ENCODE assay signal across 13 cellular contexts in genomic region chr1:55694297-55694696, GRCh38.
DNase-seq lines count a peak whose midpoint lies in the region; ATAC-seq and TF ChIP-seq lines count a peak whose summit lies in the region.
"Had no signal": no experiment of that assay in that cellular context is flagged by ENCODE, and none has a peak within 500 bp of the region (broad histone marks: within the 10 kb centered on the region; RNA-seq: fewer than 3 reads in every experiment).

No MANE protein-coding gene starts in this region.

- H3K27me3 ChIP-seq in parathyroid adenoma (ENCODE audit: control insufficient read depth, insufficient read depth, low read length) = no peaks in the 10 kb centered on the region
- no peaks in the 10 kb centered on the region for H3K27me3 ChIP-seq in Caco-2 (replicated peaks; ENCODE audit: control insufficient read depth, insufficient read depth, low read length)
- H3K27me3 ChIP-seq: BLaER1 had no signal

- H3K36me3 ChIP-seq in parathyroid adenoma (ENCODE audit: control insufficient read depth, insufficient read depth, low read length) (no peaks in the 10 kb centered on the region), Caco-2 (ENCODE audit: control insufficient read depth, insufficient read depth, low read length) (no peaks in the 10 kb centered on the region)
- H3K36me3 ChIP-seq: BLaER1 had no signal

- no peak overlapping the region for H3K27ac Mint-ChIP-seq in Caco-2 (ENCODE audit: unreplicated experiment)
- H3K27ac Mint-ChIP-seq: stimulated activated effector memory CD8-positive, alpha-beta T cell treated with anti-CD3 and anti-CD28 coated beads, Interleukin-12 subunit alpha, Interleukin-12 subunit beta, amount 100 ng/mL, for 72 hours had no signal

- CTCF ChIA-PET in Caco-2 (lab: Charles Lee) = no interaction called here

- no TSS peak for BruUV-seq in Caco-2 (replicated peaks; lab: Mats Ljungman, UMichigan)

- no peaks in the 10 kb centered on the region for H3K36me3 Mint-ChIP-seq in Caco-2 (ENCODE audit: insufficient read depth, unreplicated experiment)
- H3K36me3 Mint-ChIP-seq: stimulated activated effector memory CD8-positive, alpha-beta T cell treated with anti-CD3 and anti-CD28 coated beads, Interleukin-12 subunit alpha, Interleukin-12 subunit beta, amount 100 ng/mL, for 72 hours had no signal

- POLR2A ChIA-PET in Caco-2 (lab: Charles Lee) = no interaction called here

- DNase-seq in EH (ENCODE audit: low read depth) (peak; percentile 50), NCI-H2171 treated with DMSO at 0.1 percent for 48 hours (lab: John Stamatoyannopoulos, UW) (peak; percentile 90), cerebellum (ENCODE audit: low spot score) (peak; percentile 55), Caco-2 (no peak), NCI-H1048 (lab: John Stamatoyannopoulos, UW) (no peak), GM13976 (ENCODE audit: low spot score) (no peak)
- DNase-seq: KG1; nucleus accumbens; stimulated activated CD4-positive, alpha-beta T cell treated with anti-CD3 and anti-CD28 coated beads, Interleukin-1b, Interleukin-23, amount 100 ng/mL, for 48 hours had no signal

- no peaks in the 10 kb centered on the region for H3K79me2 ChIP-seq in parathyroid adenoma

- H3K27ac ChIP-seq in parathyroid adenoma = peak overlapping the region; percentile 49
- H3K27ac ChIP-seq: BLaER1 had no signal

- H3K9me3 ChIP-seq in parathyroid adenoma (ENCODE audit: control insufficient read depth, low read length) (no peaks in the 10 kb centered on the region), Caco-2 (no peaks in the 10 kb centered on the region)
- H3K9me3 ChIP-seq: BLaER1 had no signal

- H3K4me3 ChIP-seq in parathyroid adenoma (ENCODE audit: low read depth, low read length) (no peak overlapping the region), Caco-2 (ENCODE audit: low read depth, low read length) (no peak overlapping the region)
- H3K4me3 ChIP-seq: BLaER1 had no signal

- no peaks in the 10 kb centered on the region for H3K27me3 Mint-ChIP-seq in Caco-2 (ENCODE audit: insufficient read depth, unreplicated experiment)

- H3K4me1 ChIP-seq in parathyroid adenoma (peaks cover 18% of the 10 kb centered on the region), Caco-2 (no peaks in the 10 kb centered on the region)
- H3K4me1 ChIP-seq: BLaER1 had no signal

- TF ChIP-seq CTCF in parathyroid adenoma (IDR thresholded peaks at IDR 0.05) = no peak
- no peak for TF ChIP-seq CTCF in Caco-2 (IDR thresholded peaks at IDR 0.05; ENCODE audit: insufficient read depth in 1 of 2, low read depth in 1 of 2, low read length in 1 of 2, severe bottlenecking in 1 of 2, unreplicated experiment in 1 of 2)
- TF ChIP-seq CTCF in GM13976 (IDR thresholded peaks at IDR 0.05; ENCODE audit: borderline replicate concordance, control extremely low read depth, extremely low read depth, insufficient read depth, missing control alignments) = no peak

- no peaks in the 10 kb centered on the region for H3K4me1 Mint-ChIP-seq in Caco-2 (ENCODE audit: low read depth, unreplicated experiment)
- H3K4me1 Mint-ChIP-seq: stimulated activated effector memory CD8-positive, alpha-beta T cell treated with anti-CD3 and anti-CD28 coated beads, Interleukin-12 subunit alpha, Interleukin-12 subunit beta, amount 100 ng/mL, for 72 hours had no signal

- no peak overlapping the region for H3K4me2 ChIP-seq in parathyroid adenoma (ENCODE audit: low read length)
- H3K4me2 ChIP-seq: BLaER1 had no signal

- no peak for ATAC-seq in GM18519 (IDR thresholded peaks at IDR 0.05; ENCODE audit: low FRiP score, unreplicated experiment)
- ATAC-seq: stimulated activated effector memory CD8-positive, alpha-beta T cell treated with anti-CD3 and anti-CD28 coated beads, Interleukin-12 subunit alpha, Interleukin-12 subunit beta, amount 100 ng/mL, for 72 hours had no signal

- H3K9ac ChIP-seq in parathyroid adenoma = no peak overlapping the region
- H3K9ac ChIP-seq: BLaER1 had no signal

- H3K9me3 Mint-ChIP-seq in Caco-2 (ENCODE audit: unreplicated experiment) = no peaks in the 10 kb centered on the region
- H3K9me3 Mint-ChIP-seq: stimulated activated effector memory CD8-positive, alpha-beta T cell treated with anti-CD3 and anti-CD28 coated beads, Interleukin-12 subunit alpha, Interleukin-12 subunit beta, amount 100 ng/mL, for 72 hours had no signal

- H3K4me3 Mint-ChIP-seq in Caco-2 (ENCODE audit: unreplicated experiment) = no peak overlapping the region
- H3K4me3 Mint-ChIP-seq: stimulated activated effector memory CD8-positive, alpha-beta T cell treated with anti-CD3 and anti-CD28 coated beads, Interleukin-12 subunit alpha, Interleukin-12 subunit beta, amount 100 ng/mL, for 72 hours had no signal

- intact Hi-C loops in Caco-2 (cut with micrococcal nuclease; ENCODE audit: unreplicated experiment) = no loop called here

- in situ Hi-C loops in GM13976 (cut with MboI; ENCODE audit: low sequenced_read_pairs, unreplicated experiment) = no loop called here

- no peak overlapping the region for H2AFZ ChIP-seq in parathyroid adenoma

Comparison
In these comparisons a context has a peak if more than half of its experiments do, and no peak if none do; other contexts are left out.
1. DNase-seq: peak in EH (single experiment), NCI-H2171 treated with DMSO at 0.1 percent for 48 hours (single experiment) and cerebellum (single experiment); none in Caco-2 (0 of 2), NCI-H1048 (single experiment) and GM13976 (single experiment).